10 cellular contexts compared by ENCODE assay signal in genomic region chr10:91672021-91672608, GRCh38. TPM values are rescaled to one million over a fixed set of nuclear protein-coding genes. Genes with fewer than 3 reads are reported as not detected.
DNase-seq lines count a peak whose midpoint lies in the region; ATAC-seq and TF ChIP-seq lines count a peak whose summit lies in the region.
"Had no signal": no experiment of that assay in that cellular context is flagged by ENCODE, and none has a peak within 500 bp of the region (broad histone marks: within the 10 kb centered on the region; RNA-seq: fewer than 3 reads in every experiment).

No MANE protein-coding gene starts in this region.

- intact Hi-C loops in transverse colon (cut with DNase I; ENCODE audit: low total_unique reads) = no loop called here

- peaks cover 5% of the 10 kb centered on the region for H3K4me1 Mint-ChIP-seq in activated naive CD4-positive, alpha-beta T cell treated with anti-CD3 and anti-CD28 coated beads, Interleukin-2, amount 10 ng/mL, durations not matched to agents 7 days and 5 days
- peaks cover 6% of the 10 kb centered on the region for H3K4me1 Mint-ChIP-seq in activated CD4-positive, alpha-beta memory T cell treated with anti-CD3 and anti-CD28 coated beads, Interleukin-2, amount 10 ng/mL, durations not matched to agents 7 days and 5 days

- no peak overlapping the region for H3K4me3 Mint-ChIP-seq in activated naive CD4-positive, alpha-beta T cell treated with anti-CD3 and anti-CD28 coated beads, Interleukin-2, amount 10 ng/mL, durations not matched to agents 7 days and 5 days
- no peak overlapping the region for H3K4me3 Mint-ChIP-seq in activated CD4-positive, alpha-beta memory T cell treated with anti-CD3 and anti-CD28 coated beads, Interleukin-2, amount 10 ng/mL, durations not matched to agents 7 days and 5 days

- H3K36me3 Mint-ChIP-seq in activated naive CD4-positive, alpha-beta T cell treated with anti-CD3 and anti-CD28 coated beads, Interleukin-2, amount 10 ng/mL, durations not matched to agents 7 days and 5 days = no peaks in the 10 kb centered on the region
- no peaks in the 10 kb centered on the region for H3K36me3 Mint-ChIP-seq in activated CD4-positive, alpha-beta memory T cell treated with anti-CD3 and anti-CD28 coated beads, Interleukin-2, amount 10 ng/mL, durations not matched to agents 7 days and 5 days (ENCODE audit: low read depth)
- H3K36me3 Mint-ChIP-seq: activated naive CD4-positive, alpha-beta T cell treated with anti-CD3 and anti-CD28 coated beads, Interleukin-2, amount 50 U/mL, for 72 hours had no signal

- no peak for TF ChIP-seq POLR2A in transverse colon (IDR thresholded peaks at IDR 0.05)

- no peaks in the 10 kb centered on the region for H3K9me3 Mint-ChIP-seq in activated naive CD4-positive, alpha-beta T cell treated with anti-CD3 and anti-CD28 coated beads, Interleukin-2, amount 10 ng/mL, durations not matched to agents 7 days and 5 days
- H3K9me3 Mint-ChIP-seq in activated CD4-positive, alpha-beta memory T cell treated with anti-CD3 and anti-CD28 coated beads, Interleukin-2, amount 10 ng/mL, durations not matched to agents 7 days and 5 days = no peaks in the 10 kb centered on the region
- H3K9me3 Mint-ChIP-seq: activated naive CD4-positive, alpha-beta T cell treated with anti-CD3 and anti-CD28 coated beads, Interleukin-2, amount 50 U/mL, for 72 hours had no signal

- CTCF ChIA-PET in activated naive CD4-positive, alpha-beta T cell treated with anti-CD3 and anti-CD28 coated beads, Interleukin-2, amount 10 ng/mL, durations not matched to agents 7 days and 5 days (lab: Charles Lee) = no interaction called here
- CTCF ChIA-PET in activated CD4-positive, alpha-beta memory T cell treated with anti-CD3 and anti-CD28 coated beads, Interleukin-2, amount 10 ng/mL, durations not matched to agents 7 days and 5 days (lab: Charles Lee) = no interaction called here

- H3K27ac ChIP-seq in fibroblast of lung (ENCODE audit: insufficient read depth, low read length) (no peak overlapping the region), transverse colon (no peak overlapping the region)

- no peak overlapping the region for H3K9ac ChIP-seq in fibroblast of lung (ENCODE audit: insufficient read depth, low read length)

- peak overlapping the region; percentile 52 for H3K4me2 ChIP-seq in fibroblast of lung (ENCODE audit: extremely low read depth, insufficient read depth, low read length)

- H2AFZ ChIP-seq in fibroblast of lung (ENCODE audit: low read length) = peak overlapping the region; percentile 1

- H3K27ac Mint-ChIP-seq in activated naive CD4-positive, alpha-beta T cell treated with anti-CD3 and anti-CD28 coated beads, Interleukin-2, amount 10 ng/mL, durations not matched to agents 7 days and 5 days = no peak overlapping the region
- no peak overlapping the region for H3K27ac Mint-ChIP-seq in activated CD4-positive, alpha-beta memory T cell treated with anti-CD3 and anti-CD28 coated beads, Interleukin-2, amount 10 ng/mL, durations not matched to agents 7 days and 5 days
- H3K27ac Mint-ChIP-seq: activated naive CD4-positive, alpha-beta T cell treated with anti-CD3 and anti-CD28 coated beads, Interleukin-2, amount 50 U/mL, for 72 hours had no signal

- WGBS in transverse colon (ENCODE audit: low coverage in 1 of 2), 2 donors = 40 to 57% methylated on average over 4 to 5 of the region's 5 CpGs

- no peak for ATAC-seq in GM18870 (IDR thresholded peaks at IDR 0.05; ENCODE audit: unreplicated experiment)

- H3K9me3 ChIP-seq in HAP-1 (no peaks in the 10 kb centered on the region), fibroblast of lung (ENCODE audit: control insufficient read depth, insufficient read depth, low read depth, low read length) (no peaks in the 10 kb centered on the region), transverse colon (no peaks in the 10 kb centered on the region)

- peaks cover 9% of the 10 kb centered on the region for H3K27me3 Mint-ChIP-seq in activated naive CD4-positive, alpha-beta T cell treated with anti-CD3 and anti-CD28 coated beads, Interleukin-2, amount 10 ng/mL, durations not matched to agents 7 days and 5 days
- peaks cover 15% of the 10 kb centered on the region for H3K27me3 Mint-ChIP-seq in activated CD4-positive, alpha-beta memory T cell treated with anti-CD3 and anti-CD28 coated beads, Interleukin-2, amount 10 ng/mL, durations not matched to agents 7 days and 5 days

- POLR2A ChIA-PET in activated CD4-positive, alpha-beta memory T cell treated with anti-CD3 and anti-CD28 coated beads, Interleukin-2, amount 10 ng/mL, durations not matched to agents 7 days and 5 days (lab: Charles Lee) = no interaction called here

- no peaks in the 10 kb centered on the region for H3K36me3 ChIP-seq in HAP-1 (replicated peaks)
- H3K36me3 ChIP-seq in fibroblast of lung (ENCODE audit: control insufficient read depth, insufficient read depth, low read length) = no peaks in the 10 kb centered on the region
- no peaks in the 10 kb centered on the region for H3K36me3 ChIP-seq in transverse colon

- no peaks in the 10 kb centered on the region for H4K20me1 ChIP-seq in fibroblast of lung (ENCODE audit: control insufficient read depth, extremely low read depth, insufficient read depth, low read length)

- in situ Hi-C loops in HAP-1 (cut with MboI; ENCODE audit: low sequenced_read_pairs) (no loop called here), transverse colon (cut with MboI; ENCODE audit: low pct_ligation_motif_present in 1 of 4, low pct_unique_long_range_greater_than_20kb in 1 of 4, low sequenced_read_pairs in 3 of 4) (no loop called here)

- H3K27me3 ChIP-seq in HAP-1 (ENCODE audit: low read depth) = no peaks in the 10 kb centered on the region; the same call in 1 of the 2 replicates
- H3K27me3 ChIP-seq in fibroblast of lung (ENCODE audit: control insufficient read depth, insufficient read depth, low read length) = no peaks in the 10 kb centered on the region
- H3K27me3 ChIP-seq in transverse colon = no peaks in the 10 kb centered on the region

- H3K4me1 ChIP-seq in HAP-1 (peaks cover 7% of the 10 kb centered on the region), fibroblast of lung (ENCODE audit: control insufficient read depth, extremely low read depth, insufficient read depth, low read length) (no peaks in the 10 kb centered on the region), transverse colon (no peaks in the 10 kb centered on the region)

- DNase-seq in A172 (ENCODE audit: low spot score) = peak; percentile 93
- DNase-seq in HAP-1 (ENCODE audit: low spot score in 2 of 2) = peak; percentile 11 to 18
- DNase-seq in fibroblast of lung (ENCODE audit: low read depth in 2 of 2) = peak; percentile 58 to 78
- DNase-seq in activated naive CD4-positive, alpha-beta T cell treated with anti-CD3 and anti-CD28 coated beads, Interleukin-2, amount 10 ng/mL, durations not matched to agents 7 days and 5 days = no peak
- DNase-seq in activated CD4-positive, alpha-beta memory T cell treated with anti-CD3 and anti-CD28 coated beads, Interleukin-2, amount 10 ng/mL, durations not matched to agents 7 days and 5 days = no peak
- DNase-seq in transverse colon = no peak
- DNase-seq: midbrain had no signal

- no peaks in the 10 kb centered on the region for H3K79me2 ChIP-seq in fibroblast of lung (ENCODE audit: control insufficient read depth, insufficient read depth, low read length)

- TF ChIP-seq CTCF in fibroblast of lung (conservative IDR thresholded peaks at IDR 0.05 in 1 of 2, IDR thresholded peaks at IDR 0.05 in 1 of 2; ENCODE audit: low read depth in 1 of 2, low read length in 2 of 2) = no peak
- no peak for TF ChIP-seq CTCF in transverse colon (IDR thresholded peaks at IDR 0.05)

- H3K4me3 ChIP-seq in HAP-1 (no peak overlapping the region), fibroblast of lung (replicated peaks in 1 of 4; ENCODE audit: control extremely low read depth in 1 of 4, insufficient read depth in 1 of 4, low read depth in 3 of 4, low read length in 4 of 4) (no peak overlapping the region), transverse colon (no peak overlapping the region)

- TF ChIP-seq EP300 in transverse colon (IDR thresholded peaks at IDR 0.05; ENCODE audit: low read depth) = no peak

TF ChIP-seq in PFSK-1, 5 proteins besides CTCF, POLR2A, EP300 and RAD21 (continues in another document):
- peak; percentile 43; the same call in 1 of the 2 replicates for TF ChIP-seq POLR2AphosphoS5 (IDR thresholded peaks at IDR 0.05; ENCODE audit: low read depth, low read length)
- TF ChIP-seq FOXP2 (optimal IDR thresholded peaks at IDR 0.05; ENCODE audit: borderline replicate concordance, extremely low read depth, extremely low read length, insufficient read depth) = peak; percentile 67
- no peak for TF ChIP-seq SIN3A (IDR thresholded peaks at IDR 0.05; ENCODE audit: borderline replicate concordance, insufficient read depth, low read length)
- TF ChIP-seq TAF1 (IDR thresholded peaks at IDR 0.05; ENCODE audit: borderline replicate concordance, insufficient read depth, low read length) = peak; percentile 60; the same call in 1 of the 2 replicates

RNA-seq across cellular contexts. Expression of gene PPP1R3C, which starts 39.2 kb away (rescaled TPM):
- 11.8 and 18.0 TPM in 2 replicates for total RNA-seq in A172 (2014; rRNA removed; shearing (Covaris generic))
- 3.7 TPM for polyA plus RNA-seq in PFSK-1 (2012; ENCODE audit: insufficient read length, low read depth)
- total RNA-seq in fibroblast of lung (94.5 and 125 TPM in 2 replicates), transverse colon (1 to 10 TPM; 1.1 to 4.6 (median 3.0) TPM)
- 25.0 and 67.8 TPM in 2 replicates for polyA plus RNA-seq in fibroblast of lung
- polyA plus RNA-seq in fibroblast of lung (2012) = 22.3 and 47.5 TPM in 2 replicates
- polyA minus RNA-seq in fibroblast of lung (ENCODE audit: low replicate concordance) = 26.6 and 47.5 TPM in 2 replicates
- under 1 TPM in 1 of 2 experiments, not detected in 1; 0.23 TPM for total RNA-seq in activated CD4-positive, alpha-beta memory T cell treated with anti-CD3 and anti-CD28 coated beads, Interleukin-2, amount 10 ng/mL, durations not matched to agents 7 days and 5 days

Comparison
In these comparisons a context has a peak if more than half of its experiments do, and no peak if none do; other contexts are left out.
1. DNase-seq: peak in A172 (single experiment), HAP-1 (2 of 2) and fibroblast of lung (2 of 2); none in activated naive CD4-positive, alpha-beta T cell treated with anti-CD3 and anti-CD28 coated beads, Interleukin-2, amount 10 ng/mL, durations not matched to agents 7 days and 5 days (single experiment), activated CD4-positive, alpha-beta memory T cell treated with anti-CD3 and anti-CD28 coated beads, Interleukin-2, amount 10 ng/mL, durations not matched to agents 7 days and 5 days (single experiment) and transverse colon (single experiment).